8 cellular contexts compared by ENCODE assay signal in the genomic region with DNA sequence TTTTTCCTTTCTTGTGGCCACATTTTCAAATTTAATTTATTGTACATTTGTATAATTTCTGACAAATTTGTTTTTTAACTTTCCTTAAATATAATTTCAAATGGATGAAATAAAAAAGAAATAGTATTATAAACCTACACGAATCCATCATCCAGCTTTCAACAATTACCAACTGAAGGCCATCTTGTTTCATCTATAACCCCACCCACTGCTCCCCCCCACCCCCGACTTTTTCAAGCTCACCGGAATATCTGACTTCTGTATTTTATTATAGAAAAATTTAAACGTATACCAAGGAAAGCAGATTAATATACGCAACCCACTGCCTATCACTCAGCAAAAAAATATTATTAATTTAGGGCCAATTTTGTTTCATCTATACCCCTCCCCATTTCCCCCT. TPM values are rescaled to one million over a fixed set of nuclear protein-coding genes. Genes with fewer than 3 reads are reported as not detected.
DNase-seq lines count a peak whose midpoint lies in the region; ATAC-seq, FAIRE-seq and TF ChIP-seq lines count a peak whose summit lies in the region.

No MANE protein-coding gene starts in this region.

- POLR2A ChIA-PET in activated CD4-positive, alpha-beta memory T cell treated with anti-CD3 and anti-CD28 coated beads for 36 hours (lab: Charles Lee) = interaction anchor here (1.8 kb wide), 1 partner anchor 234 kb away, joined by 6 read pairs; no protein-coding TSS in a partner anchor

- H3K9ac ChIP-seq in keratinocyte (ENCODE audit: control insufficient read depth, extremely low read depth, insufficient read depth, low read length) = peak overlapping the region; percentile 98

- H3K4me1 ChIP-seq in keratinocyte (ENCODE audit: control insufficient read depth, extremely low read depth, insufficient read depth, low read length) = no peaks in the 10 kb centered on the region

- peaks cover 4 to 5% of the 10 kb centered on the region in 2 donors for H3K4me1 Mint-ChIP-seq in natural killer cell
- H3K4me1 Mint-ChIP-seq in natural killer cell treated with Interleukin-12 subunit alpha and Interleukin-12 subunit beta and Interleukin-15 and Interleukin-18, amount 100 ng/mL, for 72 hours (ENCODE audit: low read depth in 2 of 2) = peaks cover 3 to 4% of the 10 kb centered on the region in 2 donors
- H3K4me1 Mint-ChIP-seq in activated CD4-positive, alpha-beta memory T cell treated with anti-CD3 and anti-CD28 coated beads for 36 hours (ENCODE audit: low read depth) = peaks cover 9% of the 10 kb centered on the region

- dilution Hi-C loops in keratinocyte (cut with MboI; ENCODE audit: extremely low pct_ligation_motif_present, low sequenced_read_pairs) = no loop called here

- H3K27ac ChIP-seq in keratinocyte (ENCODE audit: control insufficient read depth, insufficient read depth, low read length) = peak overlapping the region; percentile 99

- peaks cover 2 to 10% of the 10 kb centered on the region in 2 experiments for H3K36me3 ChIP-seq in keratinocyte (ENCODE audit: control insufficient read depth in 2 of 2, extremely low read depth in 1 of 2, insufficient read depth in 2 of 2, low read length in 2 of 2)

- DNase-seq in natural killer cell (no peak), keratinocyte (ENCODE audit: low read depth, low spot score) (no peak), T1000 (lab: John Stamatoyannopoulos, UW) (no peak), NCI-H748 treated with DMSO at 0.1 percent for 48 hours (lab: John Stamatoyannopoulos, UW) (no peak), NCI-H345 (lab: John Stamatoyannopoulos, UW) (no peak)
- DNase-seq in natural killer cell treated with Interleukin-12 subunit alpha and Interleukin-12 subunit beta and Interleukin-15 and Interleukin-18, amount 100 ng/mL, for 72 hours (ENCODE audit: low spot score) = no peak
- DNase-seq in activated CD4-positive, alpha-beta memory T cell treated with anti-CD3 and anti-CD28 coated beads for 36 hours = peak; percentile 13

- no peaks in the 10 kb centered on the region for H3K9me1 ChIP-seq in keratinocyte (ENCODE audit: control insufficient read depth, extremely low read depth, insufficient read depth, low read length)

- peaks cover 27% of the 10 kb centered on the region for H3K79me2 ChIP-seq in keratinocyte (ENCODE audit: control insufficient read depth, insufficient read depth, low read length)

- H2AFZ ChIP-seq in keratinocyte (ENCODE audit: control insufficient read depth, low read length) = no peak overlapping the region

- H3K36me3 Mint-ChIP-seq in natural killer cell = no peaks in the 10 kb centered on the region
- H3K36me3 Mint-ChIP-seq in natural killer cell treated with Interleukin-12 subunit alpha and Interleukin-12 subunit beta and Interleukin-15 and Interleukin-18, amount 100 ng/mL, for 72 hours = peaks cover 6% of the 10 kb centered on the region
- H3K36me3 Mint-ChIP-seq in activated CD4-positive, alpha-beta memory T cell treated with anti-CD3 and anti-CD28 coated beads for 36 hours = peaks cover 21% of the 10 kb centered on the region

- no peak for TF ChIP-seq CTCF in natural killer cell (IDR thresholded peaks at IDR 0.05)
- TF ChIP-seq CTCF in keratinocyte (optimal IDR thresholded peaks at IDR 0.05 in 1 of 3, IDR thresholded peaks at IDR 0.05 in 1 of 3, conservative IDR thresholded peaks at IDR 0.05 in 1 of 3; ENCODE audit: extremely low read depth in 1 of 3, insufficient read depth in 2 of 3, low read length in 3 of 3) = no peak

- intact Hi-C loops in natural killer cell (cut with micrococcal nuclease) = loop anchor here (5.0 kb wide), 2 partner anchors 153 to 473 kb away; no protein-coding TSS in a partner anchor
- intact Hi-C loops in activated CD4-positive, alpha-beta memory T cell treated with anti-CD3 and anti-CD28 coated beads for 36 hours (cut with micrococcal nuclease) = loop anchor here (5.0 to 10.0 kb wide), 3 partner anchors 147 to 1031 kb away; partner anchors contain the start of genes GPRASP1 and RAB9B

- no peak for FAIRE-seq in keratinocyte (lab: Jason Lieb, UNC)

- CTCF ChIA-PET in activated CD4-positive, alpha-beta memory T cell treated with anti-CD3 and anti-CD28 coated beads for 36 hours (lab: Charles Lee) = interaction anchor here (2.0 kb wide), 1 partner anchor 152 kb away, joined by 8 read pairs; no protein-coding TSS in a partner anchor

- H3K27me3 ChIP-seq in keratinocyte (ENCODE audit: control insufficient read depth, extremely low read depth, insufficient read depth, low read length) = no peaks in the 10 kb centered on the region

- peak overlapping the region; percentile 52 for H3K4me2 ChIP-seq in keratinocyte (ENCODE audit: control insufficient read depth, extremely low read depth, insufficient read depth, low read depth, low read length)

- H4K20me1 ChIP-seq in keratinocyte (ENCODE audit: control insufficient read depth, extremely low read depth, insufficient read depth, low read length) = peaks cover 3% of the 10 kb centered on the region

- no peaks in the 10 kb centered on the region for H3K9me3 Mint-ChIP-seq in natural killer cell
- no peaks in the 10 kb centered on the region for H3K9me3 Mint-ChIP-seq in natural killer cell treated with Interleukin-12 subunit alpha and Interleukin-12 subunit beta and Interleukin-15 and Interleukin-18, amount 100 ng/mL, for 72 hours
- H3K9me3 Mint-ChIP-seq in activated CD4-positive, alpha-beta memory T cell treated with anti-CD3 and anti-CD28 coated beads for 36 hours = no peaks in the 10 kb centered on the region

- H3K27ac Mint-ChIP-seq in natural killer cell = no peak overlapping the region
- H3K27ac Mint-ChIP-seq in natural killer cell treated with Interleukin-12 subunit alpha and Interleukin-12 subunit beta and Interleukin-15 and Interleukin-18, amount 100 ng/mL, for 72 hours = no peak overlapping the region
- peak overlapping the region; percentile 90 for H3K27ac Mint-ChIP-seq in activated CD4-positive, alpha-beta memory T cell treated with anti-CD3 and anti-CD28 coated beads for 36 hours

- H3K4me3 Mint-ChIP-seq in natural killer cell = peak overlapping the region; percentile 66
- no peak overlapping the region for H3K4me3 Mint-ChIP-seq in natural killer cell treated with Interleukin-12 subunit alpha and Interleukin-12 subunit beta and Interleukin-15 and Interleukin-18, amount 100 ng/mL, for 72 hours
- H3K4me3 Mint-ChIP-seq in activated CD4-positive, alpha-beta memory T cell treated with anti-CD3 and anti-CD28 coated beads for 36 hours = peak overlapping the region; percentile 83

- ATAC-seq in natural killer cell (no peak), GM19467 (IDR thresholded peaks at IDR 0.05; ENCODE audit: unreplicated experiment) (no peak)
- no peak for ATAC-seq in natural killer cell treated with Interleukin-12 subunit alpha and Interleukin-12 subunit beta and Interleukin-15 and Interleukin-18, amount 100 ng/mL, for 72 hours

- peak overlapping the region; percentile 48 to 87 (median 75) for H3K4me3 ChIP-seq in keratinocyte (ENCODE audit: control insufficient read depth in 2 of 3, extremely low read depth in 1 of 3, insufficient read depth in 2 of 3, low read depth in 1 of 3, low read length in 3 of 3)

- no peaks in the 10 kb centered on the region for H3K9me3 ChIP-seq in keratinocyte (ENCODE audit: control insufficient read depth, low read depth, low read length)

- H3K27me3 Mint-ChIP-seq in natural killer cell (ENCODE audit: low read depth in 2 of 2) = no peaks in the 10 kb centered on the region
- H3K27me3 Mint-ChIP-seq in natural killer cell treated with Interleukin-12 subunit alpha and Interleukin-12 subunit beta and Interleukin-15 and Interleukin-18, amount 100 ng/mL, for 72 hours = no peaks in the 10 kb centered on the region
- H3K27me3 Mint-ChIP-seq in activated CD4-positive, alpha-beta memory T cell treated with anti-CD3 and anti-CD28 coated beads for 36 hours = no peaks in the 10 kb centered on the region

RNA-seq across cellular contexts. Expression of gene MORF4L2, which starts 1.1 kb away (rescaled TPM):
- 100 to 1,000 TPM; 136 to 227 (median 141) TPM for total RNA-seq in natural killer cell
- 100 to 1,000 TPM; 176 to 184 TPM for total RNA-seq in natural killer cell treated with Interleukin-12 subunit alpha and Interleukin-12 subunit beta and Interleukin-15 and Interleukin-18, amount 100 ng/mL, for 72 hours
- total RNA-seq in activated CD4-positive, alpha-beta memory T cell treated with anti-CD3 and anti-CD28 coated beads for 36 hours = 100 to 1,000 TPM; 184 to 191 TPM
- polyA plus RNA-seq in keratinocyte = 450 to 659 TPM (median 648 TPM) in 3 replicates
- 350 TPM for polyA plus RNA-seq in keratinocyte (2011; ENCODE audit: low read depth)
- polyA plus RNA-seq in keratinocyte (2011; cell fraction: cytosol; rRNA removed) = 360 and 552 TPM in 2 replicates
- polyA plus RNA-seq in keratinocyte (2011; cell fraction: nucleus; rRNA removed) = 590 and 762 TPM in 2 replicates
- 311 and 470 TPM in 2 replicates for polyA plus RNA-seq in keratinocyte (2012; ENCODE audit: low replicate concordance)
- polyA minus RNA-seq in keratinocyte = 76.9 to 236 TPM (median 205 TPM) in 3 replicates
- 177 TPM for polyA minus RNA-seq in keratinocyte (2011; cell fraction: cytosol; rRNA and poly(A)+ RNA removed)
- polyA minus RNA-seq in keratinocyte (2011; cell fraction: nucleus; rRNA and poly(A)+ RNA removed) = 126 and 283 TPM in 2 replicates

RNA-seq across cellular contexts. Expression of gene TMEM31, which starts 25.3 kb away (rescaled TPM):
- total RNA-seq in natural killer cell = not detected
- total RNA-seq in natural killer cell treated with Interleukin-12 subunit alpha and Interleukin-12 subunit beta and Interleukin-15 and Interleukin-18, amount 100 ng/mL, for 72 hours = not detected
- under 1 TPM; 0.44 to 0.52 TPM for total RNA-seq in activated CD4-positive, alpha-beta memory T cell treated with anti-CD3 and anti-CD28 coated beads for 36 hours
- polyA plus RNA-seq in keratinocyte = not detected in 3 replicates
- not detected for polyA plus RNA-seq in keratinocyte (2011; ENCODE audit: low read depth)
- 0.16 TPM in 1 of 2 replicates, not detected in the other for polyA plus RNA-seq in keratinocyte (2011; cell fraction: cytosol; rRNA removed)
- not detected in 2 replicates for polyA plus RNA-seq in keratinocyte (2011; cell fraction: nucleus; rRNA removed)
- 0.34 TPM in 1 of 2 replicates, not detected in the other for polyA plus RNA-seq in keratinocyte (2012; ENCODE audit: low replicate concordance)
- not detected in 3 replicates for polyA minus RNA-seq in keratinocyte
- polyA minus RNA-seq in keratinocyte (2011; cell fraction: cytosol; rRNA and poly(A)+ RNA removed) = not detected
- not detected in 2 replicates for polyA minus RNA-seq in keratinocyte (2011; cell fraction: nucleus; rRNA and poly(A)+ RNA removed)

RNA-seq across cellular contexts. Expression of gene TCEAL1, which starts 56.6 kb away (rescaled TPM):
- total RNA-seq in natural killer cell = 1 to 10 TPM; 6.4 to 7.1 (median 6.7) TPM
- total RNA-seq in natural killer cell treated with Interleukin-12 subunit alpha and Interleukin-12 subunit beta and Interleukin-15 and Interleukin-18, amount 100 ng/mL, for 72 hours = 1 to 10 TPM; 4.3 to 4.5 TPM
- 1 to 10 TPM; 7.8 to 8.4 TPM for total RNA-seq in activated CD4-positive, alpha-beta memory T cell treated with anti-CD3 and anti-CD28 coated beads for 36 hours
- polyA plus RNA-seq in keratinocyte = 13.6 to 21.5 TPM (median 15.7 TPM) in 3 replicates
- polyA plus RNA-seq in keratinocyte (2011; ENCODE audit: low read depth) = 10.8 TPM
- 21.4 and 29.2 TPM in 2 replicates for polyA plus RNA-seq in keratinocyte (2011; cell fraction: cytosol; rRNA removed)
- polyA plus RNA-seq in keratinocyte (2011; cell fraction: nucleus; rRNA removed) = 19.1 and 23.7 TPM in 2 replicates
- polyA plus RNA-seq in keratinocyte (2012; ENCODE audit: low replicate concordance) = 11.7 and 12.9 TPM in 2 replicates
- polyA minus RNA-seq in keratinocyte = 1.6 to 3.6 TPM in 2 of 3 replicates, not detected in the other
- polyA minus RNA-seq in keratinocyte (2011; cell fraction: cytosol; rRNA and poly(A)+ RNA removed) = 2.9 TPM
- polyA minus RNA-seq in keratinocyte (2011; cell fraction: nucleus; rRNA and poly(A)+ RNA removed) = 0.95 and 2.9 TPM in 2 replicates
